2 cellular contexts compared by ENCODE assay signal in the genomic region with DNA sequence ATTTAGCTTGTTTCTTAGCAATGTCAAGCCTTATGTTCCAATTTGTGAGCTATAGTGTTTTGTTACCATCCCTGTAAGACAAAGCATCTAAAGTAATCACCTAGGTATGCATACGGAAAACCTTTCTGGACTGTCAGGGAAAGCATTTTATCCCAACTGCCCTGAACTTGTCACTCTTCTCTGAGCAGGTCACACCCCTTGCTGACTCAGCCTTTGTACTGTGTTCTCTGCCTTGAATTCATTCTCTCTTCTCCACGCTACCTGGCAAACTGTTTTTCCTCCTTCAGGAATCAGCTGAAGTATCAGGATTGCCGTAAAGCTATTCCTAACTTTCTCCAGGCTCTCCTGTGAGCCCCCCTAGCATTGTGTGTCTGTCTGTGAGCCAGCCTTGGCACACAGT.
TF ChIP-seq lines count a peak whose summit lies in the region.

No MANE protein-coding gene starts in this region.

TF ChIP-seq in HEK293, 187 proteins besides CTCF, POLR2A, EP300 and RAD21 (continued from another document):
- peak; percentile 33; the same call in 1 of the 2 replicates for TF ChIP-seq PRDM1 (tag by site-specific recombination; IDR thresholded peaks at IDR 0.05)
- TF ChIP-seq ZNF600 (tag by site-specific recombination; IDR thresholded peaks at IDR 0.05) = peak; percentile 58
- TF ChIP-seq KLF10 (tag by site-specific recombination; IDR thresholded peaks at IDR 0.05) = 0 out of 2 replicates have a peak, but pooled peaks have one; percentile 66
- no peak for TF ChIP-seq ZNF529 (tag by site-specific recombination; IDR thresholded peaks at IDR 0.05; ENCODE audit: insufficient replicate concordance)
- peak; percentile 76 for TF ChIP-seq KLF9 (tag by site-specific recombination; IDR thresholded peaks at IDR 0.05; ENCODE audit: low read depth)
- no peak for TF ChIP-seq ZNF423 (tag by site-specific recombination; IDR thresholded peaks at IDR 0.05)
- no peak for TF ChIP-seq ZNF777 (tag by site-specific recombination; IDR thresholded peaks at IDR 0.05; ENCODE audit: borderline replicate concordance)
- no peak for TF ChIP-seq ZSCAN16 (tag by site-specific recombination; IDR thresholded peaks at IDR 0.05)
- no peak for TF ChIP-seq ZNF747 (tag by site-specific recombination; IDR thresholded peaks at IDR 0.05)
TF ChIP-seq in HEK293: peak in this region for 6.

TF ChIP-seq in WTC11, 78 proteins besides CTCF, POLR2A, EP300 and RAD21 (continued from another document):
- TF ChIP-seq ZNF416 (CRISPR knock-in tag; IDR thresholded peaks at IDR 0.05) (no peak), ZNF232 (CRISPR knock-in tag; IDR thresholded peaks at IDR 0.05) (no peak), GABPB1 (CRISPR knock-in tag; IDR thresholded peaks at IDR 0.05) (no peak), CBFB (CRISPR knock-in tag; IDR thresholded peaks at IDR 0.05; ENCODE audit: low read depth) (no peak)
- TF ChIP-seq, protein P1, sequence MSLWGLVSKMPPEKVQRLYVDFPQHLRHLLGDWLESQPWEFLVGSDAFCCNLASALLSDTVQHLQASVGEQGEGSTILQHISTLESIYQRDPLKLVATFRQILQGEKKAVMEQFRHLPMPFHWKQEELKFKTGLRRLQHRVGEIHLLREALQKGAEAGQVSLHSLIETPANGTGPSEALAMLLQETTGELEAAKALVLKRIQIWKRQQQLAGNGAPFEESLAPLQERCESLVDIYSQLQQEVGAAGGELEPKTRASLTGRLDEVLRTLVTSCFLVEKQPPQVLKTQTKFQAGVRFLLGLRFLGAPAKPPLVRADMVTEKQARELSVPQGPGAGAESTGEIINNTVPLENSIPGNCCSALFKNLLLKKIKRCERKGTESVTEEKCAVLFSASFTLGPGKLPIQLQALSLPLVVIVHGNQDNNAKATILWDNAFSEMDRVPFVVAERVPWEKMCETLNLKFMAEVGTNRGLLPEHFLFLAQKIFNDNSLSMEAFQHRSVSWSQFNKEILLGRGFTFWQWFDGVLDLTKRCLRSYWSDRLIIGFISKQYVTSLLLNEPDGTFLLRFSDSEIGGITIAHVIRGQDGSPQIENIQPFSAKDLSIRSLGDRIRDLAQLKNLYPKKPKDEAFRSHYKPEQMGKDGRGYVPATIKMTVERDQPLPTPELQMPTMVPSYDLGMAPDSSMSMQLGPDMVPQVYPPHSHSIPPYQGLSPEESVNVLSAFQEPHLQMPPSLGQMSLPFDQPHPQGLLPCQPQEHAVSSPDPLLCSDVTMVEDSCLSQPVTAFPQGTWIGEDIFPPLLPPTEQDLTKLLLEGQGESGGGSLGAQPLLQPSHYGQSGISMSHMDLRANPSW (CRISPR knock-in tag; conservative IDR thresholded peaks at IDR 0.05; ENCODE audit: low read depth) = no peak
- TF ChIP-seq, protein P2, sequence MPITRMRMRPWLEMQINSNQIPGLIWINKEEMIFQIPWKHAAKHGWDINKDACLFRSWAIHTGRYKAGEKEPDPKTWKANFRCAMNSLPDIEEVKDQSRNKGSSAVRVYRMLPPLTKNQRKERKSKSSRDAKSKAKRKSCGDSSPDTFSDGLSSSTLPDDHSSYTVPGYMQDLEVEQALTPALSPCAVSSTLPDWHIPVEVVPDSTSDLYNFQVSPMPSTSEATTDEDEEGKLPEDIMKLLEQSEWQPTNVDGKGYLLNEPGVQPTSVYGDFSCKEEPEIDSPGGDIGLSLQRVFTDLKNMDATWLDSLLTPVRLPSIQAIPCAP (CRISPR knock-in tag; IDR thresholded peaks at IDR 0.05) = no peak
